1 cellular context compared by ENCODE assay signal in the genomic region with DNA sequence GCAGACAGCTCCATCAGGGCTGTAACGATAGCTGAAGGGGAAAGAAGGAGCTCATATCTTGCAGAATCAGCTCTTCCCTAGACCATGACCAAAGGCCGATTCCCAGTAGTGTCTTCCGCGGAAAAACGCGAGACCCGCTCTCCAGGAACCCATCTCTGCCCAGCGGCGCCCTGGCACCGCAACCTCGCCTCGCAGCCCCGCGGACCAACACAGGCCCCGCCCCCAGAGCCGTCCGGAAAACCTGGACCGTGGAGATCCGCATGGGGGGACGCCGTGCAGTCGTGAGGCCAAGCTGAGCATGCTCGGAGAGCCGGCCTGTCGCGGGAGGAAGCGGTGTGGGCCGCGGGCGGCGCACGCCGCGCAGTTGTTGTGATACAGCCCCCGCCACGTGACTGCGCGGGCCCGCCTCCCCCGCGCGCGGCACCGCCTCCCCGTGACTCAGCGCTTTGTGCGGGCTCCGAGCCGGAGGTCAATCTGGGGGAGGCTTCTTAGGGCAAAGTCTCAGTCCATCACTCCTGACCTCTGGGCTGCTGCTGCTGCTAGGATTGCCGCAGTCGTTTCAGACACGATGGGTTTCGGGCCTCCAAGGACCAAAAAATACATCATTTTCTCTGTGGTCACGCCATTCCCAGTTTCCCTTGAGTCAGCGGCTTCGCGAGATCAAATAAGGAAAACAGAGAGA.
TF ChIP-seq lines count a peak whose summit lies in the region.

No MANE protein-coding gene starts in this region.

TF ChIP-seq in K562, 482 proteins besides CTCF, POLR2A, EP300 and RAD21 (continued from another document and continues in another):
- TF ChIP-seq RERE (CRISPR knock-in tag; IDR thresholded peaks at IDR 0.05; ENCODE audit: borderline replicate concordance): no peak
- TF ChIP-seq CBX3 (IDR thresholded peaks at IDR 0.05; ENCODE audit: borderline replicate concordance in 1 of 2, low read length in 2 of 2): peak in 1 of 2 experiments; percentile 83; a peak in 2 of 3 replicates
- peak; percentile 75 for TF ChIP-seq ETV5 (CRISPR knock-in tag; IDR thresholded peaks at IDR 0.05; ENCODE audit: low read depth)
- no peak for TF ChIP-seq ELF2 (CRISPR knock-in tag; IDR thresholded peaks at IDR 0.05)
- peak; percentile 87 for TF ChIP-seq SOX6 (IDR thresholded peaks at IDR 0.05)
- TF ChIP-seq, protein P1, sequence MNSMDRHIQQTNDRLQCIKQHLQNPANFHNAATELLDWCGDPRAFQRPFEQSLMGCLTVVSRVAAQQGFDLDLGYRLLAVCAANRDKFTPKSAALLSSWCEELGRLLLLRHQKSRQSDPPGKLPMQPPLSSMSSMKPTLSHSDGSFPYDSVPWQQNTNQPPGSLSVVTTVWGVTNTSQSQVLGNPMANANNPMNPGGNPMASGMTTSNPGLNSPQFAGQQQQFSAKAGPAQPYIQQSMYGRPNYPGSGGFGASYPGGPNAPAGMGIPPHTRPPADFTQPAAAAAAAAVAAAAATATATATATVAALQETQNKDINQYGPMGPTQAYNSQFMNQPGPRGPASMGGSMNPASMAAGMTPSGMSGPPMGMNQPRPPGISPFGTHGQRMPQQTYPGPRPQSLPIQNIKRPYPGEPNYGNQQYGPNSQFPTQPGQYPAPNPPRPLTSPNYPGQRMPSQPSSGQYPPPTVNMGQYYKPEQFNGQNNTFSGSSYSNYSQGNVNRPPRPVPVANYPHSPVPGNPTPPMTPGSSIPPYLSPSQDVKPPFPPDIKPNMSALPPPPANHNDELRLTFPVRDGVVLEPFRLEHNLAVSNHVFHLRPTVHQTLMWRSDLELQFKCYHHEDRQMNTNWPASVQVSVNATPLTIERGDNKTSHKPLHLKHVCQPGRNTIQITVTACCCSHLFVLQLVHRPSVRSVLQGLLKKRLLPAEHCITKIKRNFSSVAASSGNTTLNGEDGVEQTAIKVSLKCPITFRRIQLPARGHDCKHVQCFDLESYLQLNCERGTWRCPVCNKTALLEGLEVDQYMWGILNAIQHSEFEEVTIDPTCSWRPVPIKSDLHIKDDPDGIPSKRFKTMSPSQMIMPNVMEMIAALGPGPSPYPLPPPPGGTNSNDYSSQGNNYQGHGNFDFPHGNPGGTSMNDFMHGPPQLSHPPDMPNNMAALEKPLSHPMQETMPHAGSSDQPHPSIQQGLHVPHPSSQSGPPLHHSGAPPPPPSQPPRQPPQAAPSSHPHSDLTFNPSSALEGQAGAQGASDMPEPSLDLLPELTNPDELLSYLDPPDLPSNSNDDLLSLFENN (IDR thresholded peaks at IDR 0.05; ENCODE audit: low read depth in 2 of 2, low read length in 2 of 2): 0 out of 4 replicates have a peak, but pooled peaks of 1 of the 2 experiments have one; percentile 20
- peak; percentile 81; the same call in 1 of the 2 replicates for TF ChIP-seq PHF21A (IDR thresholded peaks at IDR 0.05; ENCODE audit: borderline replicate concordance, low read depth)
- peak; percentile 91 for TF ChIP-seq TFE3 (CRISPR knock-in tag; IDR thresholded peaks at IDR 0.05)
- peak; percentile 88 for TF ChIP-seq ARID4B (CRISPR knock-in tag; IDR thresholded peaks at IDR 0.05)
- TF ChIP-seq TAL1 (IDR thresholded peaks at IDR 0.05): no peak
- TF ChIP-seq ZNF134 (CRISPR knock-in tag; conservative IDR thresholded peaks at IDR 0.05): no peak
- TF ChIP-seq ZNF431 (CRISPR knock-in tag; IDR thresholded peaks at IDR 0.05): no peak
- TF ChIP-seq, protein P2, sequence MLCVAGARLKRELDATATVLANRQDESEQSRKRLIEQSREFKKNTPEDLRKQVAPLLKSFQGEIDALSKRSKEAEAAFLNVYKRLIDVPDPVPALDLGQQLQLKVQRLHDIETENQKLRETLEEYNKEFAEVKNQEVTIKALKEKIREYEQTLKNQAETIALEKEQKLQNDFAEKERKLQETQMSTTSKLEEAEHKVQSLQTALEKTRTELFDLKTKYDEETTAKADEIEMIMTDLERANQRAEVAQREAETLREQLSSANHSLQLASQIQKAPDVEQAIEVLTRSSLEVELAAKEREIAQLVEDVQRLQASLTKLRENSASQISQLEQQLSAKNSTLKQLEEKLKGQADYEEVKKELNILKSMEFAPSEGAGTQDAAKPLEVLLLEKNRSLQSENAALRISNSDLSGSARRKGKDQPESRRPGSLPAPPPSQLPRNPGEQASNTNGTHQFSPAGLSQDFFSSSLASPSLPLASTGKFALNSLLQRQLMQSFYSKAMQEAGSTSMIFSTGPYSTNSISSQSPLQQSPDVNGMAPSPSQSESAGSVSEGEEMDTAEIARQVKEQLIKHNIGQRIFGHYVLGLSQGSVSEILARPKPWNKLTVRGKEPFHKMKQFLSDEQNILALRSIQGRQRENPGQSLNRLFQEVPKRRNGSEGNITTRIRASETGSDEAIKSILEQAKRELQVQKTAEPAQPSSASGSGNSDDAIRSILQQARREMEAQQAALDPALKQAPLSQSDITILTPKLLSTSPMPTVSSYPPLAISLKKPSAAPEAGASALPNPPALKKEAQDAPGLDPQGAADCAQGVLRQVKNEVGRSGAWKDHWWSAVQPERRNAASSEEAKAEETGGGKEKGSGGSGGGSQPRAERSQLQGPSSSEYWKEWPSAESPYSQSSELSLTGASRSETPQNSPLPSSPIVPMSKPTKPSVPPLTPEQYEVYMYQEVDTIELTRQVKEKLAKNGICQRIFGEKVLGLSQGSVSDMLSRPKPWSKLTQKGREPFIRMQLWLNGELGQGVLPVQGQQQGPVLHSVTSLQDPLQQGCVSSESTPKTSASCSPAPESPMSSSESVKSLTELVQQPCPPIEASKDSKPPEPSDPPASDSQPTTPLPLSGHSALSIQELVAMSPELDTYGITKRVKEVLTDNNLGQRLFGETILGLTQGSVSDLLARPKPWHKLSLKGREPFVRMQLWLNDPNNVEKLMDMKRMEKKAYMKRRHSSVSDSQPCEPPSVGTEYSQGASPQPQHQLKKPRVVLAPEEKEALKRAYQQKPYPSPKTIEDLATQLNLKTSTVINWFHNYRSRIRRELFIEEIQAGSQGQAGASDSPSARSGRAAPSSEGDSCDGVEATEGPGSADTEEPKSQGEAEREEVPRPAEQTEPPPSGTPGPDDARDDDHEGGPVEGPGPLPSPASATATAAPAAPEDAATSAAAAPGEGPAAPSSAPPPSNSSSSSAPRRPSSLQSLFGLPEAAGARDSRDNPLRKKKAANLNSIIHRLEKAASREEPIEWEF (CRISPR knock-in tag; IDR thresholded peaks at IDR 0.05): no peak
- no peak for TF ChIP-seq ZC3H4 (CRISPR knock-in tag; IDR thresholded peaks at IDR 0.05; ENCODE audit: borderline replicate concordance)
- TF ChIP-seq ZNF561 (CRISPR knock-in tag; conservative IDR thresholded peaks at IDR 0.05): no peak
- TF ChIP-seq FUS (optimal IDR thresholded peaks at IDR 0.05; ENCODE audit: low read depth, low read length): no peak
- TF ChIP-seq DPF2 (IDR thresholded peaks at IDR 0.05): peak; percentile 74
- peak; percentile 50 for TF ChIP-seq ZKSCAN1 (IDR thresholded peaks at IDR 0.05; ENCODE audit: low read depth, low read length)
- no peak for TF ChIP-seq CC2D1A (IDR thresholded peaks at IDR 0.05)
- TF ChIP-seq RAD51 (IDR thresholded peaks at IDR 0.05; ENCODE audit: borderline replicate concordance, low read depth): peak; percentile 96
- TF ChIP-seq ZNF445 (CRISPR knock-in tag; IDR thresholded peaks at IDR 0.05; ENCODE audit: low read depth): no peak
- TF ChIP-seq XRCC4 (IDR thresholded peaks at IDR 0.05; ENCODE audit: extremely low read depth, insufficient read depth, insufficient read length): no peak
- no peak for TF ChIP-seq CREB5 (CRISPR knock-in tag; IDR thresholded peaks at IDR 0.05)
- peak; percentile 91 for TF ChIP-seq CREM (IDR thresholded peaks at IDR 0.05; ENCODE audit: low read depth)
- peak; percentile 43 for TF ChIP-seq PHF20 (IDR thresholded peaks at IDR 0.05; ENCODE audit: partially characterized antibody)
- TF ChIP-seq TCF7 (IDR thresholded peaks at IDR 0.05; ENCODE audit: borderline replicate concordance): no peak
- TF ChIP-seq ILF3 (IDR thresholded peaks at IDR 0.05; ENCODE audit: borderline replicate concordance): no peak
- TF ChIP-seq TCF3 (CRISPR knock-in tag; IDR thresholded peaks at IDR 0.05): no peak; the same call in 1 of the 2 replicates
- TF ChIP-seq FOXK1 (CRISPR knock-in tag; IDR thresholded peaks at IDR 0.05; ENCODE audit: borderline replicate concordance): peak; percentile 83; the same call in 1 of the 2 replicates
- TF ChIP-seq MCM7 (IDR thresholded peaks at IDR 0.05): no peak
- TF ChIP-seq ZFX (CRISPR knock-in tag; IDR thresholded peaks at IDR 0.05): peak; percentile 78
- TF ChIP-seq RCOR1 (IDR thresholded peaks at IDR 0.05; ENCODE audit: borderline replicate concordance in 1 of 2, low read depth in 2 of 2, low read length in 2 of 2): peak; percentile 96 to 99
- no peak for TF ChIP-seq CSDE1 (IDR thresholded peaks at IDR 0.05)
